ENCODE assay signal across 1 cellular context in genomic region chr21:10639123-10639522, GRCh38.
TF ChIP-seq lines count a peak whose summit lies in the region.

No MANE protein-coding gene starts in this region.

TF ChIP-seq in GM23338, 12 proteins besides CTCF, POLR2A, EP300 and RAD21 (continued from another document):
- TF ChIP-seq ZNF462 (CRISPR knock-in tag; IDR thresholded peaks at IDR 0.05) (no peak), REST (IDR thresholded peaks at IDR 0.05; ENCODE audit: unreplicated experiment) (no peak), JUNB (IDR thresholded peaks at IDR 0.05; ENCODE audit: unreplicated experiment) (no peak), POLR2AphosphoS5 (IDR thresholded peaks at IDR 0.05; ENCODE audit: low read depth) (no peak), ZNF114 (CRISPR knock-in tag; IDR thresholded peaks at IDR 0.05) (no peak), ZNF331 (CRISPR knock-in tag; IDR thresholded peaks at IDR 0.05; ENCODE audit: low read depth) (no peak), STAT1 (IDR thresholded peaks at IDR 0.05; ENCODE audit: unreplicated experiment) (no peak), EZH2phosphoT487 (IDR thresholded peaks at IDR 0.05; ENCODE audit: unreplicated experiment) (no peak), CREB1 (CRISPR knock-in tag; IDR thresholded peaks at IDR 0.05; ENCODE audit: low read depth) (no peak), EZH2 (IDR thresholded peaks at IDR 0.05; ENCODE audit: low read depth, unreplicated experiment) (no peak), NANOG (IDR thresholded peaks at IDR 0.05; ENCODE audit: borderline replicate concordance) (no peak)
